ENCODE assay signal across 29 cellular contexts in genomic region chr1:23171181-23171755, GRCh38. TPM values are rescaled to one million over a fixed set of nuclear protein-coding genes. Genes with fewer than 3 reads are reported as not detected.
A peak's percentile ranks its signal among the peaks of the same experiment; 100 is the strongest.
DNase-seq lines count a peak whose midpoint lies in the region; ATAC-seq, FAIRE-seq and TF ChIP-seq lines count a peak whose summit lies in the region.
"Had no signal": no experiment of that assay in that cellular context is flagged by ENCODE, and none has a peak within 500 bp of the region (broad histone marks: within the 10 kb centered on the region; RNA-seq: fewer than 3 reads in every experiment).

No MANE protein-coding gene starts in this region.

- peaks cover 14% of the 10 kb centered on the region for H4K20me1 ChIP-seq in SK-N-SH (ENCODE audit: insufficient read depth)

- intact Hi-C loops in activated B cell treated with CpG ODN at 0.5 μM for 24 hours (cut with micrococcal nuclease), result no loop called here
- intact Hi-C loops in kidney (cut with DNase I), result no loop called here
- intact Hi-C loops in activated T-helper 1 cell treated with anti-CD3 and anti-CD28 coated beads, Interleukin-12 subunit alpha, Interleukin-12 subunit beta, Interleukin-2, Interleukin-4 antibody, amounts not matched to agents 30 ng/mL and 10 ng/mL and 1 ng/mL, durations not matched to agents 14 hours and 24 hours and 36 hours (cut with micrococcal nuclease), result no loop called here

- H3K79me2 ChIP-seq in SK-N-SH (ENCODE audit: insufficient read depth), result peaks cover 19% of the 10 kb centered on the region

- H3K9ac ChIP-seq in SK-N-SH, result no peak overlapping the region
- H3K9ac ChIP-seq in kidney (ENCODE audit: low read length in 2 of 2), result peak overlapping the region in 1 of 2 donors; percentile 58

- ATAC-seq in SK-N-SH treated with all-trans-retinoic acid at 6 μM for 48 hours, result no peak
- ATAC-seq in activated B cell treated with CpG ODN at 0.5 μM for 24 hours (ENCODE audit: low read depth), result no peak
- no peak for ATAC-seq in thoracic aorta (ENCODE audit: insufficient number of reproducible peaks, low FRiP score, low read depth)
- no peak for ATAC-seq in GM18873 (IDR thresholded peaks at IDR 0.05; ENCODE audit: low FRiP score, unreplicated experiment)
- ATAC-seq: HepG2, left ventricle myocardium superior, natural killer cell had no signal

- CTCF ChIA-PET in SK-N-SH (lab: Yijun Ruan, JAX), result interaction anchor here (1.3 to 11.6 kb wide), 2 partner anchors 13 to 72 kb away, joined by 7 to 96 read pairs; no protein-coding TSS in a partner anchor
- CTCF ChIA-PET in activated B cell treated with CpG ODN at 0.5 μM for 24 hours (lab: Charles Lee), result interaction anchor here (1.1 to 3.0 kb wide), 2 partner anchors 13 to 72 kb away, joined by 3 to 15 read pairs; no protein-coding TSS in a partner anchor

- TF ChIP-seq EP300 in SK-N-SH (IDR thresholded peaks at IDR 0.05; ENCODE audit: borderline replicate concordance in 1 of 2, low read depth in 1 of 2, low read length in 1 of 2), result no peak

- TF ChIP-seq CTCF in SK-N-SH (IDR thresholded peaks at IDR 0.05) (no peak), activated B cell treated with CpG ODN at 0.5 μM for 24 hours (IDR thresholded peaks at IDR 0.05) (no peak), thoracic aorta (IDR thresholded peaks at IDR 0.05) (no peak), kidney (IDR thresholded peaks at IDR 0.05; ENCODE audit: borderline replicate concordance, extremely low read depth, insufficient read depth) (no peak)

- peaks cover 16% of the 10 kb centered on the region for H3F3A ChIP-seq in SK-N-SH (replicated peaks; ENCODE audit: insufficient read depth)

- no peak overlapping the region for H3K4me2 ChIP-seq in SK-N-SH

- FAIRE-seq in kidney (lab: Jason Lieb, UNC), result no peak
- FAIRE-seq: GM12891, HepG2 had no signal

- POLR2A ChIA-PET in SK-N-SH (lab: Yijun Ruan, JAX), result no interaction called here
- POLR2A ChIA-PET in activated B cell treated with CpG ODN at 0.5 μM for 24 hours (lab: Charles Lee), result no interaction called here

- peak; percentile 60 for DNase-seq in SK-N-SH
- no peak for DNase-seq in activated B cell treated with CpG ODN at 0.5 μM for 24 hours
- peak; percentile 83 for DNase-seq in islet precursor cell
- DNase-seq in thoracic aorta (ENCODE audit: low spot score), result no peak
- DNase-seq in kidney, result no peak
- no peak for DNase-seq in activated T-helper 1 cell treated with anti-CD3 and anti-CD28 coated beads, Interleukin-12 subunit alpha, Interleukin-12 subunit beta, Interleukin-2, Interleukin-4 antibody, amounts not matched to agents 30 ng/mL and 10 ng/mL and 1 ng/mL, durations not matched to agents 14 hours and 24 hours and 36 hours (ENCODE audit: low spot score)
- DNase-seq: 8988T; activated CD4-positive, alpha-beta T cell treated with anti-CD3 and anti-CD28 coated beads, Interleukin-2, amount 10 ng/mL, durations not matched to agents 24 days and 14 days; activated naive CD4-positive, alpha-beta T cell treated with anti-CD3 and anti-CD28 coated beads for 36 hours; activated T-cell treated with anti-CD3 and anti-CD28 coated beads, Interleukin-2, amount 50 U/mL, for 48 hours; aorta; DMS79; H9; left ventricle myocardium superior; midbrain; natural killer cell; NCI-H1092 treated with DMSO at 0.1 percent for 48 hours; NCI-H1930; NCI-H2227 treated with DMSO at 0.1 percent for 48 hours; NCI-H748 treated with DMSO at 0.1 percent for 48 hours; RPMI8226; stimulated activated CD8-positive, alpha-beta memory T cell treated with anti-CD3 and anti-CD28 coated beads, Interleukin-4, amount 100 ng/mL, for 48 hours had no signal

- H3K4me3 ChIP-seq in SK-N-SH (ENCODE audit: low read depth in 2 of 2, low read length in 1 of 2) (no peak overlapping the region), thoracic aorta (no peak overlapping the region), kidney (ENCODE audit: low read length in 2 of 2) (no peak overlapping the region)

- TF ChIP-seq RAD21 in SK-N-SH (IDR thresholded peaks at IDR 0.05; ENCODE audit: low read length), result no peak

- H3K4me1 ChIP-seq in SK-N-SH (ENCODE audit: control insufficient read depth in 1 of 2, insufficient read depth in 2 of 2, low read depth in 1 of 2, low read length in 1 of 2), result peaks cover 10% of the 10 kb centered on the region in 2 experiments
- H3K4me1 ChIP-seq in thoracic aorta (ENCODE audit: control insufficient read depth in 1 of 2, low read depth in 2 of 2), result peaks cover 19 to 39% of the 10 kb centered on the region in 2 donors
- peaks cover 13 to 17% of the 10 kb centered on the region in 2 donors for H3K4me1 ChIP-seq in kidney (ENCODE audit: control insufficient read depth in 1 of 2, insufficient read depth in 1 of 2, low read depth in 1 of 2, low read length in 2 of 2)

- H3K36me3 Mint-ChIP-seq in activated B cell treated with CpG ODN at 0.5 μM for 24 hours (ENCODE audit: low read depth), result peaks cover 2% of the 10 kb centered on the region
- peaks cover 8% of the 10 kb centered on the region for H3K36me3 Mint-ChIP-seq in activated T-helper 1 cell treated with anti-CD3 and anti-CD28 coated beads, Interleukin-12 subunit alpha, Interleukin-12 subunit beta, Interleukin-2, Interleukin-4 antibody, amounts not matched to agents 30 ng/mL and 10 ng/mL and 1 ng/mL, durations not matched to agents 14 hours and 24 hours and 36 hours (ENCODE audit: low read depth)
- H3K36me3 Mint-ChIP-seq: natural killer cell had no signal

- H3K9me3 Mint-ChIP-seq in activated B cell treated with CpG ODN at 0.5 μM for 24 hours, result peaks cover 2% of the 10 kb centered on the region
- H3K9me3 Mint-ChIP-seq in activated T-helper 1 cell treated with anti-CD3 and anti-CD28 coated beads, Interleukin-12 subunit alpha, Interleukin-12 subunit beta, Interleukin-2, Interleukin-4 antibody, amounts not matched to agents 30 ng/mL and 10 ng/mL and 1 ng/mL, durations not matched to agents 14 hours and 24 hours and 36 hours, result no peaks in the 10 kb centered on the region
- H3K9me3 Mint-ChIP-seq: activated CD4-positive, alpha-beta T cell treated with anti-CD3 and anti-CD28 coated beads, Interleukin-2, amount 10 ng/mL, durations not matched to agents 24 days and 14 days; activated naive CD4-positive, alpha-beta T cell treated with anti-CD3 and anti-CD28 coated beads for 36 hours; central memory CD8-positive, alpha-beta T cell had no signal

- no peaks in the 10 kb centered on the region for H3K36me3 ChIP-seq in SK-N-SH (replicated peaks in 1 of 2; ENCODE audit: control insufficient read depth in 1 of 2, insufficient read depth in 2 of 2, low read length in 1 of 2)
- no peaks in the 10 kb centered on the region for H3K36me3 ChIP-seq in thoracic aorta
- H3K36me3 ChIP-seq in kidney (ENCODE audit: control insufficient read depth in 1 of 2, insufficient read depth in 2 of 2, low read length in 2 of 2), result no peaks in the 10 kb centered on the region

- WGBS in SK-N-SH (ENCODE audit: low lambda C conversion rate), result 56% methylated on average over 4 of the region's 4 CpGs

- H3K27me3 ChIP-seq in SK-N-SH (ENCODE audit: insufficient read depth) (no peaks in the 10 kb centered on the region), thoracic aorta (replicated peaks; ENCODE audit: insufficient read depth) (no peaks in the 10 kb centered on the region)

- H3K27ac Mint-ChIP-seq in activated B cell treated with CpG ODN at 0.5 μM for 24 hours, result peak overlapping the region; percentile 46
- no peak overlapping the region for H3K27ac Mint-ChIP-seq in activated T-helper 1 cell treated with anti-CD3 and anti-CD28 coated beads, Interleukin-12 subunit alpha, Interleukin-12 subunit beta, Interleukin-2, Interleukin-4 antibody, amounts not matched to agents 30 ng/mL and 10 ng/mL and 1 ng/mL, durations not matched to agents 14 hours and 24 hours and 36 hours
- H3K27ac Mint-ChIP-seq: activated CD4-positive, alpha-beta T cell treated with anti-CD3 and anti-CD28 coated beads, Interleukin-2, amount 10 ng/mL, durations not matched to agents 24 days and 14 days; activated naive CD4-positive, alpha-beta T cell treated with anti-CD3 and anti-CD28 coated beads for 36 hours; H9; natural killer cell had no signal

- no peaks in the 10 kb centered on the region for H3K27me3 Mint-ChIP-seq in activated B cell treated with CpG ODN at 0.5 μM for 24 hours
- H3K27me3 Mint-ChIP-seq in activated T-helper 1 cell treated with anti-CD3 and anti-CD28 coated beads, Interleukin-12 subunit alpha, Interleukin-12 subunit beta, Interleukin-2, Interleukin-4 antibody, amounts not matched to agents 30 ng/mL and 10 ng/mL and 1 ng/mL, durations not matched to agents 14 hours and 24 hours and 36 hours (ENCODE audit: insufficient read depth), result no peaks in the 10 kb centered on the region
- H3K27me3 Mint-ChIP-seq: central memory CD8-positive, alpha-beta T cell had no signal

- no peak overlapping the region for H3K4me3 Mint-ChIP-seq in activated B cell treated with CpG ODN at 0.5 μM for 24 hours
- no peak overlapping the region for H3K4me3 Mint-ChIP-seq in activated T-helper 1 cell treated with anti-CD3 and anti-CD28 coated beads, Interleukin-12 subunit alpha, Interleukin-12 subunit beta, Interleukin-2, Interleukin-4 antibody, amounts not matched to agents 30 ng/mL and 10 ng/mL and 1 ng/mL, durations not matched to agents 14 hours and 24 hours and 36 hours
- H3K4me3 Mint-ChIP-seq: activated CD4-positive, alpha-beta T cell treated with anti-CD3 and anti-CD28 coated beads, Interleukin-2, amount 10 ng/mL, durations not matched to agents 24 days and 14 days; activated naive CD4-positive, alpha-beta T cell treated with anti-CD3 and anti-CD28 coated beads for 36 hours; central memory CD8-positive, alpha-beta T cell; H9; natural killer cell had no signal

- peaks cover 30% of the 10 kb centered on the region for H3K4me1 Mint-ChIP-seq in activated B cell treated with CpG ODN at 0.5 μM for 24 hours
- peaks cover 26% of the 10 kb centered on the region for H3K4me1 Mint-ChIP-seq in activated T-helper 1 cell treated with anti-CD3 and anti-CD28 coated beads, Interleukin-12 subunit alpha, Interleukin-12 subunit beta, Interleukin-2, Interleukin-4 antibody, amounts not matched to agents 30 ng/mL and 10 ng/mL and 1 ng/mL, durations not matched to agents 14 hours and 24 hours and 36 hours (ENCODE audit: low read depth)

- H3K9me2 ChIP-seq in SK-N-SH, result no peaks in the 10 kb centered on the region

- H2AFZ ChIP-seq in SK-N-SH (ENCODE audit: low read depth), result 0 out of 2 replicates have a peak overlapping the region, but pooled peaks have one; percentile 54

- H3K27ac ChIP-seq in SK-N-SH (ENCODE audit: low read depth in 2 of 2, low read length in 1 of 2) (peak overlapping the region; percentile 14 to 18; a peak in 2 of 4 replicates), thoracic aorta (peak overlapping the region; percentile 7 to 20), kidney (ENCODE audit: low read depth in 2 of 2, low read length in 2 of 2) (no peak overlapping the region)
- H3K27ac ChIP-seq: VCaP had no signal

- H3K9me3 ChIP-seq in SK-N-SH (no peaks in the 10 kb centered on the region), thoracic aorta (no peaks in the 10 kb centered on the region), kidney (ENCODE audit: control insufficient read depth in 1 of 2, low read length in 2 of 2) (no peaks in the 10 kb centered on the region)

RNA-seq across cellular contexts. Expression of gene LUZP1, which starts 2.6 kb away (rescaled TPM):
- polyA plus RNA-seq in SK-N-SH (2012; rRNA removed), result 8.9 and 12.5 TPM in 2 replicates
- polyA plus RNA-seq in SK-N-SH (2012; cell fraction: cytosol; rRNA removed), result 7.7 and 8.8 TPM in 2 replicates
- 9.3 and 16.6 TPM in 2 replicates for polyA plus RNA-seq in SK-N-SH (2012; cell fraction: nucleus; rRNA removed)
- total RNA-seq in activated B cell treated with CpG ODN at 0.5 μM for 24 hours, result 10.8 and 13.0 TPM in 2 replicates
- total RNA-seq in thoracic aorta, result 10 to 100 TPM; 17.9 to 38.4 TPM
- 39.0 TPM for total RNA-seq in kidney
- 6.7 TPM for polyA plus RNA-seq in kidney (ENCODE audit: insufficient read depth, low read depth, low replicate concordance)
- 23.3 and 27.7 TPM in 2 replicates for total RNA-seq in activated T-helper 1 cell treated with anti-CD3 and anti-CD28 coated beads, Interleukin-12 subunit alpha, Interleukin-12 subunit beta, Interleukin-2, Interleukin-4 antibody, amounts not matched to agents 30 ng/mL and 10 ng/mL and 1 ng/mL, durations not matched to agents 14 hours and 24 hours and 36 hours

RNA-seq across cellular contexts. Expression of gene HTR1D, which starts 46.0 kb away (rescaled TPM):
- polyA plus RNA-seq in SK-N-SH (2012; rRNA removed) (0.29 and 0.39 TPM in 2 replicates), kidney (ENCODE audit: insufficient read depth, low read depth, low replicate concordance) (not detected)
- polyA plus RNA-seq in SK-N-SH (2012; cell fraction: cytosol; rRNA removed), result 0.29 and 0.31 TPM in 2 replicates
- polyA plus RNA-seq in SK-N-SH (2012; cell fraction: nucleus; rRNA removed), result 0.27 and 0.36 TPM in 2 replicates
- total RNA-seq in activated B cell treated with CpG ODN at 0.5 μM for 24 hours (not detected in 2 replicates), thoracic aorta (not detected), kidney (0.09 TPM)
- not detected in 2 replicates for total RNA-seq in activated T-helper 1 cell treated with anti-CD3 and anti-CD28 coated beads, Interleukin-12 subunit alpha, Interleukin-12 subunit beta, Interleukin-2, Interleukin-4 antibody, amounts not matched to agents 30 ng/mL and 10 ng/mL and 1 ng/mL, durations not matched to agents 14 hours and 24 hours and 36 hours
- total RNA-seq: activated CD4-positive, alpha-beta T cell treated with anti-CD3 and anti-CD28 coated beads, Interleukin-2, amount 10 ng/mL, durations not matched to agents 24 days and 14 days; activated naive CD4-positive, alpha-beta T cell treated with anti-CD3 and anti-CD28 coated beads for 36 hours; aorta; natural killer cell; T-helper 2 cell treated with Interferon-gamma antibody and Interleukin-4, amounts not matched to agents 100 ng/mL and 5 ng/mL, for 36 hours had no signal

Comparison
In these comparisons a context has a peak if more than half of its experiments do, and no peak if none do; other contexts are left out.
1. DNase-seq: peak in SK-N-SH (single experiment) and islet precursor cell (single experiment); none in activated B cell treated with CpG ODN at 0.5 μM for 24 hours (single experiment), thoracic aorta (single experiment), kidney (single experiment) and activated T-helper 1 cell treated with anti-CD3 and anti-CD28 coated beads, Interleukin-12 subunit alpha, Interleukin-12 subunit beta, Interleukin-2, Interleukin-4 antibody, amounts not matched to agents 30 ng/mL and 10 ng/mL and 1 ng/mL, durations not matched to agents 14 hours and 24 hours and 36 hours (single experiment).
2. H3K27ac ChIP-seq: peak in SK-N-SH (2 of 2) and thoracic aorta (2 of 2); none in kidney (0 of 2).